1 cellular context compared by ENCODE assay signal in genomic region chr4:41668024-41668423, GRCh38.
A peak's percentile ranks its signal among the peaks of the same experiment; 100 is the strongest.
TF ChIP-seq lines count a peak whose summit lies in the region.

No MANE protein-coding gene starts in this region.

TF ChIP-seq in liver, 16 proteins besides CTCF, POLR2A, EP300 and RAD21 (continued from another document):
- TF ChIP-seq MAX (IDR thresholded peaks at IDR 0.05), result peak; percentile 47
- no peak for TF ChIP-seq ZBTB33 (IDR thresholded peaks at IDR 0.05)
- peak in 1 of 2 donors; percentile 21 for TF ChIP-seq RXRA (IDR thresholded peaks at IDR 0.05)
